ENCODE assay signal across 9 cellular contexts in the genomic region with DNA sequence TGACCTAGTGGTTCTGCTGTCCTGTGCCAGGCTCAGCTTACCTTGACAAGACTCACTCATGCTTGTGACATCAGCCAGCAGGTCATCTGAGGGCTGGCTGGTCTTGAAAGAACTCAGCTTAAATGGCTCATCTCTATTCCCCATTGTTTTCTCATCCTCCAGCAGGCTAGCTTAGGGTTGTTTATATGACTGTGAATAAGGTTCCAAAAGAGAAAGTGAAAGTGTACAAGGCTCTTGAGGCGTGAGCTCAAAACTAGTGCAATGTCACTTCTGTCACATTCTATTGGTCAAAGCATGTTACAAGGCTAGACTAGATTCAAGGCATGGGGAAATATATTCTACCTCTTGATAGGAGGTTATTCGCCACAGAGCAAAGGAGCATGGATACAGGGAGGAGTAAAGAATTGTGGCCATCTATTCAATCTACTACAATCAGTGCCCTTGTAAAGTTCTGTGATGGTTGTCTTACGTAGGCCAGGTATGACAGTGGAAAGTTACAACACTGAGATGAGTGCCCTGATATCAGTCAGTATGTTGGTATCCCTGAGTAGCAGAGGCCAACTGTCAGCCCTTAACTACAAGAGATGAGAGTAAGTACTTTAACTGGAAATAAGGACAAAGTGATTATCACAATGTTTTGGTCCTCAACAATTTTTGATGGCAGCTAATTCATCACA. TPM values are rescaled to one million over a fixed set of nuclear protein-coding genes. Genes with fewer than 3 reads are reported as not detected.
DNase-seq lines count a peak whose midpoint lies in the region; ATAC-seq and TF ChIP-seq lines count a peak whose summit lies in the region.
"Had no signal": no experiment of that assay in that cellular context is flagged by ENCODE, and none has a peak within 500 bp of the region (broad histone marks: within the 10 kb centered on the region; RNA-seq: fewer than 3 reads in every experiment).

No MANE protein-coding gene starts in this region.

- peak overlapping the region; percentile 12 for H3K4me3 ChIP-seq in naive thymus-derived CD4-positive, alpha-beta T cell (ENCODE audit: low read length)

- no peak for DNase-seq in activated CD8-positive, alpha-beta T cell treated with anti-CD3 and anti-CD28 coated beads for 36 hours
- peak in 7 of 9 donors; percentile 3 to 34 (median 18) for DNase-seq in naive thymus-derived CD4-positive, alpha-beta T cell
- no peak for DNase-seq in medulla oblongata (ENCODE audit: extremely low spot score)
- DNase-seq in SHP77 treated with DMSO at 0.1 percent for 48 hours (lab: John Stamatoyannopoulos, UW), result no peak
- DNase-seq: activated CD8-positive, alpha-beta memory T cell treated with anti-CD3 and anti-CD28 coated beads for 24 hours; NCI-H1048 had no signal

- H3K9me3 ChIP-seq in naive thymus-derived CD4-positive, alpha-beta T cell (ENCODE audit: control insufficient read depth in 2 of 3, low read length in 3 of 3), result no peaks in the 10 kb centered on the region

- H3K4me3 Mint-ChIP-seq in activated CD8-positive, alpha-beta T cell treated with anti-CD3 and anti-CD28 coated beads for 36 hours, result peak overlapping the region; percentile 58
- H3K4me3 Mint-ChIP-seq in naive thymus-derived CD4-positive, alpha-beta T cell, result peak overlapping the region; percentile 15 to 88 (median 80)

- TF ChIP-seq POLR2A in GM18505 (IDR thresholded peaks at IDR 0.05; ENCODE audit: borderline replicate concordance, extremely low read depth, insufficient read depth, insufficient read length), result no peak

- no peak for TF ChIP-seq CTCF in activated CD8-positive, alpha-beta T cell treated with anti-CD3 and anti-CD28 coated beads for 36 hours (IDR thresholded peaks at IDR 0.05)

- peak overlapping the region; percentile 18 for H3K27ac ChIP-seq in naive thymus-derived CD4-positive, alpha-beta T cell (ENCODE audit: low read depth, low read length)

- H3K36me3 ChIP-seq in naive thymus-derived CD4-positive, alpha-beta T cell (ENCODE audit: control insufficient read depth in 2 of 3, insufficient read depth in 3 of 3, low read length in 3 of 3), result no peaks in the 10 kb centered on the region

- H3K4me1 ChIP-seq in naive thymus-derived CD4-positive, alpha-beta T cell (ENCODE audit: control insufficient read depth in 2 of 2, insufficient read depth in 2 of 2, low read length in 2 of 2), result no peaks in the 10 kb centered on the region

- H3K27me3 Mint-ChIP-seq in activated CD8-positive, alpha-beta T cell treated with anti-CD3 and anti-CD28 coated beads for 36 hours, result no peaks in the 10 kb centered on the region
- H3K27me3 Mint-ChIP-seq in naive thymus-derived CD4-positive, alpha-beta T cell, result no peaks in the 10 kb centered on the region

- peak overlapping the region; percentile 62 for H3K27ac Mint-ChIP-seq in activated CD8-positive, alpha-beta T cell treated with anti-CD3 and anti-CD28 coated beads for 36 hours
- peak overlapping the region; percentile 40 to 96 (median 87) for H3K27ac Mint-ChIP-seq in naive thymus-derived CD4-positive, alpha-beta T cell

- ATAC-seq in GM18505 (IDR thresholded peaks at IDR 0.05; ENCODE audit: unreplicated experiment) (peak; percentile 59), HG02973 (IDR thresholded peaks at IDR 0.05; ENCODE audit: unreplicated experiment) (peak; percentile 69), GM18498 (IDR thresholded peaks at IDR 0.05; ENCODE audit: unreplicated experiment) (no peak)
- ATAC-seq in activated CD8-positive, alpha-beta T cell treated with anti-CD3 and anti-CD28 coated beads for 36 hours, result peak; percentile 82
- ATAC-seq in naive thymus-derived CD4-positive, alpha-beta T cell, result peak; percentile 82

- H3K9me3 Mint-ChIP-seq in activated CD8-positive, alpha-beta T cell treated with anti-CD3 and anti-CD28 coated beads for 36 hours, result peaks cover 11% of the 10 kb centered on the region
- peaks cover 0 to 28% (median 13%) of the 10 kb centered on the region in 11 donors for H3K9me3 Mint-ChIP-seq in naive thymus-derived CD4-positive, alpha-beta T cell

- POLR2A ChIA-PET in activated CD8-positive, alpha-beta T cell treated with anti-CD3 and anti-CD28 coated beads for 36 hours (lab: Charles Lee), result no interaction called here
- POLR2A ChIA-PET in naive thymus-derived CD4-positive, alpha-beta T cell (lab: Charles Lee), result interaction anchor here (0.6 kb wide), 1 partner anchor 13 kb away, joined by 3 read pairs; no protein-coding TSS in a partner anchor

- no peaks in the 10 kb centered on the region for H3K36me3 Mint-ChIP-seq in activated CD8-positive, alpha-beta T cell treated with anti-CD3 and anti-CD28 coated beads for 36 hours (ENCODE audit: low read depth)
- H3K36me3 Mint-ChIP-seq in naive thymus-derived CD4-positive, alpha-beta T cell, result peaks cover 3 to 16% (median 7%) of the 10 kb centered on the region in 5 donors

- H3K4me1 Mint-ChIP-seq in activated CD8-positive, alpha-beta T cell treated with anti-CD3 and anti-CD28 coated beads for 36 hours (ENCODE audit: low read depth), result peaks cover 9% of the 10 kb centered on the region
- H3K4me1 Mint-ChIP-seq in naive thymus-derived CD4-positive, alpha-beta T cell, result peaks cover 0 to 12% (median 11%) of the 10 kb centered on the region in 7 donors

- no peaks in the 10 kb centered on the region for H3K27me3 ChIP-seq in naive thymus-derived CD4-positive, alpha-beta T cell (ENCODE audit: control insufficient read depth in 2 of 2, insufficient read depth in 2 of 2, low read length in 2 of 2)

- intact Hi-C loops in activated CD8-positive, alpha-beta T cell treated with anti-CD3 and anti-CD28 coated beads for 36 hours (cut with micrococcal nuclease), result no loop called here
- intact Hi-C loops in naive thymus-derived CD4-positive, alpha-beta T cell (cut with micrococcal nuclease), result loop anchor here (1.0 to 10.0 kb wide), 3 partner anchors 20 to 368 kb away; a partner anchor contains a TSS

- CTCF ChIA-PET in activated CD8-positive, alpha-beta T cell treated with anti-CD3 and anti-CD28 coated beads for 36 hours (lab: Charles Lee), result interaction anchor here (1.5 kb wide), 1 partner anchor 21 kb away, joined by 4 read pairs; no protein-coding TSS in a partner anchor
- CTCF ChIA-PET in naive thymus-derived CD4-positive, alpha-beta T cell (lab: Charles Lee), result no interaction called here

RNA-seq across cellular contexts. Expression of a gene that starts 19.8 kb away (rescaled TPM):
- 10 to 100 TPM; 11.1 to 11.9 TPM for total RNA-seq in activated CD8-positive, alpha-beta T cell treated with anti-CD3 and anti-CD28 coated beads for 36 hours
- 10 to 100 TPM; 11.8 to 17.7 (median 14.6) TPM for total RNA-seq in naive thymus-derived CD4-positive, alpha-beta T cell
- 10 to 100 TPM; 12.9 to 14.0 TPM for polyA plus RNA-seq in naive thymus-derived CD4-positive, alpha-beta T cell

RNA-seq across cellular contexts. Expression of a gene that starts 20.2 kb away (rescaled TPM):
- under 1 TPM; 0.09 to 0.16 TPM for total RNA-seq in activated CD8-positive, alpha-beta T cell treated with anti-CD3 and anti-CD28 coated beads for 36 hours
- 1 to 10 TPM in 4 of 5 experiments, under 1 TPM in 1; 0.58 to 1.1 (median 1.1) TPM for total RNA-seq in naive thymus-derived CD4-positive, alpha-beta T cell
- polyA plus RNA-seq in naive thymus-derived CD4-positive, alpha-beta T cell, result under 1 TPM; 0.05 to 0.08 TPM

Comparison
In these comparisons a context has a peak if more than half of its experiments do, and no peak if none do; other contexts are left out.
1. DNase-seq: peak in naive thymus-derived CD4-positive, alpha-beta T cell (7 of 9); none in activated CD8-positive, alpha-beta T cell treated with anti-CD3 and anti-CD28 coated beads for 36 hours (single experiment), medulla oblongata (single experiment) and SHP77 treated with DMSO at 0.1 percent for 48 hours (single experiment).